ENCODE assay signal across 18 cellular contexts in genomic region chr11:29051935-29052334, GRCh38.
"Had no signal": no experiment of that assay in that cellular context is flagged by ENCODE, and none has a peak within 500 bp of the region (broad histone marks: within the 10 kb centered on the region; RNA-seq: fewer than 3 reads in every experiment).

No MANE protein-coding gene starts in this region.

- ATAC-seq: activated CD4-positive, CD25-positive, alpha-beta regulatory T cell treated with anti-CD3 and anti-CD28 coated beads, Interleukin-2, amount 50 U/mL, for 24 hours; activated naive CD8-positive, alpha-beta T cell treated with anti-CD3 and anti-CD28 coated beads, Interleukin-2, amount 50 U/mL, for 24 hours; mucosa of descending colon; stimulated activated naive CD8-positive, alpha-beta T cell treated with anti-CD3 and anti-CD28 coated beads, Interleukin-15, Interleukin-2, amounts not matched to agents 100 U/mL and 50 U/mL, for 24 hours had no signal

- H3K36me3 ChIP-seq: esophagus squamous epithelium, right atrium auricular region, tibial artery had no signal

- H3K4me3 ChIP-seq: esophagus squamous epithelium, mucosa of descending colon, right atrium auricular region, tibial artery had no signal

- H3K27me3 ChIP-seq: esophagus squamous epithelium, right atrium auricular region, tibial artery had no signal

- H3K4me1 ChIP-seq: esophagus squamous epithelium, right atrium auricular region, tibial artery had no signal

- DNase-seq: activated CD4-positive, alpha-beta T cell treated with anti-CD3 and anti-CD28 coated beads, Interleukin-2, amount 50 U/mL, for 1 hour; activated CD8-positive, alpha-beta memory T cell treated with anti-CD3 and anti-CD28 coated beads, Interleukin-2, amount 50 U/mL, for 4 hours; activated effector memory CD4-positive, alpha-beta T cell treated with Interleukin-2 at 50 U/mL for 16 hours; activated naive CD4-positive, alpha-beta T cell treated with anti-CD3 and anti-CD28 coated beads, Interleukin-2, amount 10 ng/mL, durations not matched to agents 7 days and 5 days; activated naive CD8-positive, alpha-beta T cell treated with anti-CD3 and anti-CD28 coated beads, Interleukin-2, amount 50 U/mL, for 24 hours; activated T-cell treated with anti-CD3 and anti-CD28 coated beads, Interleukin-2, amount 50 U/mL, for 48 hours; esophagus squamous epithelium; immature natural killer cell; mesenchymal stem cell; mucosa of descending colon; naive B cell; stimulated activated CD4-positive, alpha-beta T cell treated with anti-CD3 and anti-CD28 coated beads, Interleukin-12 subunit alpha, Interleukin-12 subunit beta, amount 100 ng/mL, for 4 hours; stimulated activated CD4-positive, alpha-beta T cell treated with anti-CD3 and anti-CD28 coated beads, Interleukin-1b, Interleukin-23, amount 100 ng/mL, for 48 hours; stimulated activated naive CD8-positive, alpha-beta T cell treated with anti-CD3 and anti-CD28 coated beads, Interleukin-15, Interleukin-2, amounts not matched to agents 100 U/mL and 50 U/mL, for 24 hours; substantia nigra; tibial artery had no signal

- H3K27ac ChIP-seq: esophagus squamous epithelium, right atrium auricular region, tibial artery had no signal

- H3K9me3 ChIP-seq: mucosa of descending colon, right atrium auricular region had no signal
